Comparison of ENCODE assay signal across 8 cellular contexts in the genomic region with DNA sequence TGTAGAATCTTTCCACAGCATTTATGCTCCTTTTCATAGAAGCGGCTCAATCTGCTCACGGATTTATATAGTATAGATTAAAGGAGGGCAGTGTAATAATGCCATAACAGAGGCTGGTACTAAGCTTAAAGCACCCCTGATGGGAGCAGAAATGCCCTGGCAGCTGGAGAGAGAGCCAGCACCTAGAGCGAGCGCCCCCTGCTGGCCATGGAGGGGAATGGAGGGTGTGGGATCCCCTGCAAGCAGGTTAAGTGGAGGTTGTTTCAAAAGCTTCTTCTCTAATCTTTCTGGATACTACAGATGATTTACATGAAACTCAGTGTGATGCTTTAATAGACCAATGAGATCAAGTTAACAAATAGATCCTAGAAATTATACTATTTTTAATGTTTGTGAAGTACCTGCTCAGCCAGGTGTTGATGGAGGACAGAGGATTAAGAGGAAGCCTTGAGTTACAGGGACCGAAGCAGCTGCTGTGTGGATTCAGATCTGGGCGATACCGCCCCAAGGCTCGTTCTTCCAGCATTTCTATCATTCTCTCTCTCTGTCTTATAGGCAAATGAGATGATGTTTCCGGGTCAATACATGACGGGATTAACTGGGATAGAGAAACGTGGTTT.
DNase-seq lines count a peak whose midpoint lies in the region; ATAC-seq and TF ChIP-seq lines count a peak whose summit lies in the region.

No MANE protein-coding gene starts in this region.

- no peak overlapping the region for H4K5ac ChIP-seq in mesendoderm (ENCODE audit: low read length)

- H3K27ac ChIP-seq in KMS-11 (no peak overlapping the region), mesendoderm (ENCODE audit: low read depth, low read length) (no peak overlapping the region)

- peak; percentile 48 for ATAC-seq in stimulated activated naive CD8-positive, alpha-beta T cell treated with anti-CD3 and anti-CD28 coated beads, Interleukin-15, amount 100 ng/mL, for 72 hours

- no peaks in the 10 kb centered on the region for H3K4me1 ChIP-seq in KMS-11 (ENCODE audit: low read depth, poor library complexity, severe bottlenecking)
- no peaks in the 10 kb centered on the region for H3K4me1 ChIP-seq in mesendoderm (ENCODE audit: control insufficient read depth, low read depth, low read length)

- H3K79me2 ChIP-seq in KMS-11 (ENCODE audit: insufficient read depth, low read depth), result no peaks in the 10 kb centered on the region
- no peaks in the 10 kb centered on the region for H3K79me2 ChIP-seq in mesendoderm (ENCODE audit: control insufficient read depth, insufficient read depth, low read length)

- no peak overlapping the region for H2BK120ac ChIP-seq in mesendoderm (ENCODE audit: low read depth, low read length)

- H3K4me3 ChIP-seq in KMS-11 (IDR thresholded peaks at IDR 0.05; ENCODE audit: insufficient read depth, low read depth, low read length) (no peak overlapping the region), mesendoderm (ENCODE audit: low read length) (no peak overlapping the region)

- H3K9ac ChIP-seq in KMS-11 (no peak overlapping the region), mesendoderm (ENCODE audit: low read length) (no peak overlapping the region)

- no peak overlapping the region for H3K4ac ChIP-seq in mesendoderm (ENCODE audit: low read depth, low read length)

- H3K36me3 ChIP-seq in KMS-11 (ENCODE audit: insufficient read depth) (no peaks in the 10 kb centered on the region), mesendoderm (ENCODE audit: control insufficient read depth, insufficient read depth, low read length) (no peaks in the 10 kb centered on the region)

- no peaks in the 10 kb centered on the region for H4K20me1 ChIP-seq in KMS-11 (ENCODE audit: insufficient read depth)

- peak; percentile 80 for TF ChIP-seq CTCF in KMS-11 (conservative IDR thresholded peaks at IDR 0.05; ENCODE audit: low read depth, low read length)
- TF ChIP-seq CTCF in chondrocyte (IDR thresholded peaks at IDR 0.05), result peak; percentile 76

- H3K9me3 Mint-ChIP-seq in chondrocyte (ENCODE audit: low read depth), result peaks cover 7% of the 10 kb centered on the region
- H3K9me3 Mint-ChIP-seq in stimulated activated naive CD8-positive, alpha-beta T cell treated with anti-CD3 and anti-CD28 coated beads, Interleukin-15, amount 100 ng/mL, for 72 hours, result no peaks in the 10 kb centered on the region

- DNase-seq in SKM-1 treated with dmso at 0.1 percent for 144 hours (lab: John Stamatoyannopoulos, UW; ENCODE audit: unreplicated experiment), result peak; percentile 6
- DNase-seq in SKM-1 (lab: John Stamatoyannopoulos, UW; ENCODE audit: unreplicated experiment), result no peak
- DNase-seq in activated CD4-positive, CD25-positive, alpha-beta regulatory T cell treated with anti-CD3 and anti-CD28 coated beads, Interleukin-2, amount 50 U/mL, for 72 hours, result peak; percentile 44
- DNase-seq in chondrocyte (ENCODE audit: low spot score), result no peak
- peak; percentile 54 for DNase-seq in mesendoderm
- peak; percentile 34 to 42 for DNase-seq in stimulated activated naive CD8-positive, alpha-beta T cell treated with anti-CD3 and anti-CD28 coated beads, Interleukin-15, amount 100 ng/mL, for 72 hours
- DNase-seq in DMS153 (lab: John Stamatoyannopoulos, UW), result no peak

- H3K4me1 Mint-ChIP-seq in chondrocyte (ENCODE audit: low read depth), result no peaks in the 10 kb centered on the region
- no peaks in the 10 kb centered on the region for H3K4me1 Mint-ChIP-seq in stimulated activated naive CD8-positive, alpha-beta T cell treated with anti-CD3 and anti-CD28 coated beads, Interleukin-15, amount 100 ng/mL, for 72 hours

- no peak overlapping the region for H2AFZ ChIP-seq in KMS-11 (ENCODE audit: low read depth)

- H2AK5ac ChIP-seq in mesendoderm (ENCODE audit: low read length), result no peak overlapping the region

- H3K23ac ChIP-seq in mesendoderm (ENCODE audit: low read length), result no peak overlapping the region

- H3K36me3 Mint-ChIP-seq in chondrocyte (ENCODE audit: low read depth), result no peaks in the 10 kb centered on the region

- no peak overlapping the region for H4K8ac ChIP-seq in mesendoderm (ENCODE audit: low read depth, low read length)

- no peak overlapping the region for H2BK5ac ChIP-seq in mesendoderm (ENCODE audit: low read length)

- no peak overlapping the region for H3K27ac Mint-ChIP-seq in chondrocyte (ENCODE audit: unreplicated experiment)
- H3K27ac Mint-ChIP-seq in stimulated activated naive CD8-positive, alpha-beta T cell treated with anti-CD3 and anti-CD28 coated beads, Interleukin-15, amount 100 ng/mL, for 72 hours, result no peak overlapping the region

- WGBS in mesendoderm (ENCODE audit: extremely low coverage, insufficient coverage, low lambda C conversion rate), result no CpG with 5 or more reads among the region's 11 CpGs

- H3K27me3 ChIP-seq in KMS-11 (ENCODE audit: insufficient read depth, low read depth), result no peaks in the 10 kb centered on the region
- no peaks in the 10 kb centered on the region for H3K27me3 ChIP-seq in mesendoderm (ENCODE audit: insufficient read depth, low read length, poor library complexity)

- no peak overlapping the region for H3K18ac ChIP-seq in mesendoderm (ENCODE audit: low read length)

- H3K56ac ChIP-seq in mesendoderm (ENCODE audit: low read length), result no peak overlapping the region

- H3K4me2 ChIP-seq in KMS-11, result no peak overlapping the region
- H3K4me2 ChIP-seq in mesendoderm (ENCODE audit: low read length), result no peak overlapping the region

- H3K27me3 Mint-ChIP-seq in chondrocyte (ENCODE audit: low read depth), result peaks cover 3% of the 10 kb centered on the region
- peaks cover 20% of the 10 kb centered on the region for H3K27me3 Mint-ChIP-seq in stimulated activated naive CD8-positive, alpha-beta T cell treated with anti-CD3 and anti-CD28 coated beads, Interleukin-15, amount 100 ng/mL, for 72 hours

- no peak overlapping the region for H2BK15ac ChIP-seq in mesendoderm (replicated peaks; ENCODE audit: low read depth)

- H3K79me1 ChIP-seq in mesendoderm (ENCODE audit: low read length), result no peaks in the 10 kb centered on the region

- H3K4me3 Mint-ChIP-seq in chondrocyte (ENCODE audit: unreplicated experiment), result no peak overlapping the region
- H3K4me3 Mint-ChIP-seq in stimulated activated naive CD8-positive, alpha-beta T cell treated with anti-CD3 and anti-CD28 coated beads, Interleukin-15, amount 100 ng/mL, for 72 hours, result no peak overlapping the region

Comparison
In these comparisons a context has a peak if more than half of its experiments do, and no peak if none do; other contexts are left out.
1. DNase-seq: peak in SKM-1 treated with dmso at 0.1 percent for 144 hours (single experiment), activated CD4-positive, CD25-positive, alpha-beta regulatory T cell treated with anti-CD3 and anti-CD28 coated beads, Interleukin-2, amount 50 U/mL, for 72 hours (single experiment), mesendoderm (single experiment) and stimulated activated naive CD8-positive, alpha-beta T cell treated with anti-CD3 and anti-CD28 coated beads, Interleukin-15, amount 100 ng/mL, for 72 hours (2 of 2); none in SKM-1 (single experiment), chondrocyte (single experiment) and DMS153 (single experiment).